Comparison of ENCODE assay signal across 1 cellular context in genomic region chr11:118694771-118695170, GRCh38.
TF ChIP-seq lines count a peak whose summit lies in the region.

No MANE protein-coding gene starts in this region.

TF ChIP-seq in H1, 55 proteins besides CTCF, POLR2A, EP300 and RAD21:
- TF ChIP-seq RNF2 (IDR thresholded peaks at IDR 0.05; ENCODE audit: borderline replicate concordance, low read depth, low read length, missing control alignments, poor library complexity, severe bottlenecking) (no peak), RXRA (IDR thresholded peaks at IDR 0.05; ENCODE audit: insufficient read depth, low read depth, low read length) (no peak), CTBP2 (IDR thresholded peaks at IDR 0.05; ENCODE audit: borderline replicate concordance, insufficient read depth, insufficient read length, low read length) (no peak), ZNF274 (IDR thresholded peaks at IDR 0.05; ENCODE audit: borderline replicate concordance, extremely low read depth, low read length) (no peak), TAF7 (optimal IDR thresholded peaks at IDR 0.05; ENCODE audit: borderline replicate concordance, low read depth, low read length) (no peak), KDM5A (IDR thresholded peaks at IDR 0.05; ENCODE audit: low read length) (no peak), EZH2 (IDR thresholded peaks at IDR 0.05; ENCODE audit: low read depth, low read length, severe bottlenecking) (no peak), SP1 (IDR thresholded peaks at IDR 0.05; ENCODE audit: low read depth, low read length) (no peak), SRF (IDR thresholded peaks at IDR 0.05; ENCODE audit: low read depth, low read length) (no peak), JUND (IDR thresholded peaks at IDR 0.05; ENCODE audit: low read length) (no peak), TCF12 (IDR thresholded peaks at IDR 0.05; ENCODE audit: low read depth, low read length) (no peak), RBBP5 (IDR thresholded peaks at IDR 0.05; ENCODE audit: borderline replicate concordance, low read depth, low read length) (no peak), BACH1 (IDR thresholded peaks at IDR 0.05; ENCODE audit: low read length) (no peak), USF2 (IDR thresholded peaks at IDR 0.05; ENCODE audit: low read length) (no peak), CREB1 (IDR thresholded peaks at IDR 0.05) (no peak), SUZ12 (IDR thresholded peaks at IDR 0.05; ENCODE audit: low read length) (no peak)
